ENCODE assay signal across 8 cellular contexts in the genomic region with DNA sequence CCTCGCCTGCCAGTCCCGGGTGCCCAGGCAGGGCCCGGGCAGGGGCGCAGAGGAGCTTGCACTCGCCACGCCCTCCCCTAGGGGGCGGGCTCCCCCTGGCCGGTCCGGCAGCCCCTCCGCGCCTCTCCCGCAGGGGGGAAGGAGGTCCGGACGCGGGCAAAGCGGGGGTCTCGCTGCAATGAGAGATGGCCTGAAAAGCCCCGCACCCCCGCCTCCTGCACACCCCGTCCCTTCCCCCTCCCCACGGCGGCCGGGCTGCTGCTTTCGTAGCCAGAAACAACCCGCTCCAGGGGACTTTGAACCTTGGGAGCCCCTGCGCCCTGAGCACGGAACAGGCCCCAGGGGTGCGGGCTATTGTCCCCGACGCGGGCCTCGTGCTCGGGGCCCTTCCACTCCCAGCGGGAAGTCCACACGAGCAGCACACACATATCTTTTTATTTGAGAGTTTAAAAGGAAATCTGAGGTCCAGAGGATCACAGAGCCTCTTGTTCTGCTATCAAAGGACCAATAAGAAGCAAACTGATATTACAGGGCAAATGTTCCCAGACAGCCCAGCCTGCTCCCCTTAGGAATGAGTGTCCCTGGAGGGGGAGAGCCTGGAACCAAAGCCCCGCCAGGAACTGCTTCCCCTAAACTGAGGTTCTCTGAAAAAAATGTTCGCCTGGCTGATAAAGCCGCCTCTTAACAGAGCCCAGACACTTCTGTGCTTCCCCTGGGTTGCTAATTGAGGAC. TPM values are rescaled to one million over a fixed set of nuclear protein-coding genes. Genes with fewer than 3 reads are reported as not detected.
DNase-seq lines count a peak whose midpoint lies in the region; ATAC-seq and TF ChIP-seq lines count a peak whose summit lies in the region.

No MANE protein-coding gene starts in this region.

- H3K27ac ChIP-seq in SK-N-SH (ENCODE audit: low read depth in 2 of 2, low read length in 1 of 2) (no peak overlapping the region), breast epithelium (peak overlapping the region; percentile 62 to 98)

- no peak for TF ChIP-seq EP300 in SK-N-SH (IDR thresholded peaks at IDR 0.05; ENCODE audit: borderline replicate concordance in 1 of 2, low read depth in 1 of 2, low read length in 1 of 2)

- peaks cover 24% of the 10 kb centered on the region for H3F3A ChIP-seq in SK-N-SH (replicated peaks; ENCODE audit: insufficient read depth)

- H3K9me2 ChIP-seq in SK-N-SH = no peaks in the 10 kb centered on the region

- H2AFZ ChIP-seq in SK-N-SH (ENCODE audit: low read depth) = peak overlapping the region; percentile 79; the same call in 1 of the 2 replicates

- H4K20me1 ChIP-seq in SK-N-SH (ENCODE audit: insufficient read depth) = no peaks in the 10 kb centered on the region

- H3K36me3 ChIP-seq in SK-N-SH (replicated peaks in 1 of 2; ENCODE audit: control insufficient read depth in 1 of 2, insufficient read depth in 2 of 2, low read length in 1 of 2) (no peaks in the 10 kb centered on the region), breast epithelium (no peaks in the 10 kb centered on the region)

- DNase-seq in Ammon's horn (ENCODE audit: low spot score) (peak; percentile 54), GM19238 (ENCODE audit: insufficient read length, low spot score) (peak; percentile 82), SK-N-SH (peak; percentile 98), breast epithelium (ENCODE audit: low spot score in 2 of 2) (no peak), left kidney (ENCODE audit: low read depth, low spot score) (peak; percentile 77)
- peak; percentile 69 for DNase-seq in stimulated activated CD8-positive, alpha-beta memory T cell treated with anti-CD3 and anti-CD28 coated beads, Interleukin-4, amount 100 ng/mL, for 48 hours

- intact Hi-C loops in breast epithelium (cut with DNase I; ENCODE audit: low total_unique reads) = no loop called here

- peak overlapping the region; percentile 48; the same call in 1 of the 2 replicates for H3K4me2 ChIP-seq in SK-N-SH

- peaks cover 10 to 59% of the 10 kb centered on the region in 2 experiments; a peak in 3 of 4 replicates for H3K4me1 ChIP-seq in SK-N-SH (ENCODE audit: control insufficient read depth in 1 of 2, insufficient read depth in 2 of 2, low read depth in 1 of 2, low read length in 1 of 2)
- H3K4me1 ChIP-seq in breast epithelium = peaks cover 14% of the 10 kb centered on the region in 2 donors

- TF ChIP-seq RAD21 in SK-N-SH (IDR thresholded peaks at IDR 0.05; ENCODE audit: low read length) = peak; percentile 64

- POLR2A ChIA-PET in SK-N-SH (lab: Yijun Ruan, JAX) = interaction anchor here (0.7 to 1.0 kb wide), 4 partner anchors 34 to 86 kb away, joined by 3 to 4 read pairs (median 4); no protein-coding TSS in a partner anchor

- CTCF ChIA-PET in SK-N-SH (lab: Yijun Ruan, JAX) = interaction anchor here (0.5 to 13.1 kb wide), 41 partner anchors 9 to 283 kb away, joined by 3 to 274 read pairs (median 4); partner anchors contain the start of gene CBX8

- H3K9ac ChIP-seq in SK-N-SH = no peak overlapping the region

- TF ChIP-seq CTCF in SK-N-SH (IDR thresholded peaks at IDR 0.05) (peak; percentile 65), breast epithelium (IDR thresholded peaks at IDR 0.05) (peak in 2 of 3 donors; percentile 19 to 33)

- no peaks in the 10 kb centered on the region for H3K79me2 ChIP-seq in SK-N-SH (ENCODE audit: insufficient read depth)

- ATAC-seq in HG02571 (IDR thresholded peaks at IDR 0.05; ENCODE audit: unreplicated experiment) (no peak), GM19351 (IDR thresholded peaks at IDR 0.05; ENCODE audit: unreplicated experiment) (no peak)

- H3K4me3 ChIP-seq in SK-N-SH (ENCODE audit: low read depth in 2 of 2, low read length in 1 of 2) = peak overlapping the region in 1 of 2 experiments; percentile 15; a peak in 1 of 4 replicates
- peak overlapping the region; percentile 50 to 96 (median 58) for H3K4me3 ChIP-seq in breast epithelium

- H3K27me3 ChIP-seq in SK-N-SH (ENCODE audit: insufficient read depth) = peaks cover 35% of the 10 kb centered on the region
- peaks cover 11 to 34% of the 10 kb centered on the region in 2 donors for H3K27me3 ChIP-seq in breast epithelium

- no peaks in the 10 kb centered on the region for H3K9me3 ChIP-seq in SK-N-SH
- no peaks in the 10 kb centered on the region for H3K9me3 ChIP-seq in breast epithelium

- TF ChIP-seq POLR2A in breast epithelium (IDR thresholded peaks at IDR 0.05) = no peak

- 22% methylated on average over 25 of the region's 38 CpGs for WGBS in SK-N-SH (ENCODE audit: low lambda C conversion rate)

TF ChIP-seq in SK-N-SH, 30 proteins besides CTCF, POLR2A, EP300 and RAD21:
- TF ChIP-seq SIN3A (IDR thresholded peaks at IDR 0.05; ENCODE audit: borderline replicate concordance, low read depth, low read length) = no peak
- TF ChIP-seq SMC3 (IDR thresholded peaks at IDR 0.05; ENCODE audit: low read depth, low read length) = peak; percentile 39

RNA-seq across cellular contexts. Expression of gene CBX4, which starts 5.8 kb away (rescaled TPM):
- polyA plus RNA-seq in SK-N-SH (2012; rRNA removed) = 16.6 and 21.9 TPM in 2 replicates
- polyA plus RNA-seq in SK-N-SH (2012; cell fraction: cytosol; rRNA removed) = 11.0 and 13.2 TPM in 2 replicates
- 23.6 and 29.2 TPM in 2 replicates for polyA plus RNA-seq in SK-N-SH (2012; cell fraction: nucleus; rRNA removed)
- 10 to 100 TPM; 11.5 to 20.6 (median 13.4) TPM for total RNA-seq in breast epithelium

RNA-seq across cellular contexts. Expression of gene CBX8, which starts 48.2 kb away (rescaled TPM):
- polyA plus RNA-seq in SK-N-SH (2012; rRNA removed) = 2.1 and 2.9 TPM in 2 replicates
- 2.0 and 2.8 TPM in 2 replicates for polyA plus RNA-seq in SK-N-SH (2012; cell fraction: cytosol; rRNA removed)
- polyA plus RNA-seq in SK-N-SH (2012; cell fraction: nucleus; rRNA removed) = 6.1 and 6.5 TPM in 2 replicates
- total RNA-seq in breast epithelium = 1 to 10 TPM; 1.9 to 9.2 (median 6.7) TPM

Comparison
In these comparisons a context has a peak if more than half of its experiments do, and no peak if none do; other contexts are left out.
1. DNase-seq: peak in Ammon's horn (single experiment), GM19238 (single experiment), SK-N-SH (single experiment), left kidney (single experiment) and stimulated activated CD8-positive, alpha-beta memory T cell treated with anti-CD3 and anti-CD28 coated beads, Interleukin-4, amount 100 ng/mL, for 48 hours (single experiment); none in breast epithelium (0 of 2).
2. H3K27ac ChIP-seq: peak in breast epithelium (2 of 2); none in SK-N-SH (0 of 2).